8 cellular contexts compared by ENCODE assay signal in the genomic region with DNA sequence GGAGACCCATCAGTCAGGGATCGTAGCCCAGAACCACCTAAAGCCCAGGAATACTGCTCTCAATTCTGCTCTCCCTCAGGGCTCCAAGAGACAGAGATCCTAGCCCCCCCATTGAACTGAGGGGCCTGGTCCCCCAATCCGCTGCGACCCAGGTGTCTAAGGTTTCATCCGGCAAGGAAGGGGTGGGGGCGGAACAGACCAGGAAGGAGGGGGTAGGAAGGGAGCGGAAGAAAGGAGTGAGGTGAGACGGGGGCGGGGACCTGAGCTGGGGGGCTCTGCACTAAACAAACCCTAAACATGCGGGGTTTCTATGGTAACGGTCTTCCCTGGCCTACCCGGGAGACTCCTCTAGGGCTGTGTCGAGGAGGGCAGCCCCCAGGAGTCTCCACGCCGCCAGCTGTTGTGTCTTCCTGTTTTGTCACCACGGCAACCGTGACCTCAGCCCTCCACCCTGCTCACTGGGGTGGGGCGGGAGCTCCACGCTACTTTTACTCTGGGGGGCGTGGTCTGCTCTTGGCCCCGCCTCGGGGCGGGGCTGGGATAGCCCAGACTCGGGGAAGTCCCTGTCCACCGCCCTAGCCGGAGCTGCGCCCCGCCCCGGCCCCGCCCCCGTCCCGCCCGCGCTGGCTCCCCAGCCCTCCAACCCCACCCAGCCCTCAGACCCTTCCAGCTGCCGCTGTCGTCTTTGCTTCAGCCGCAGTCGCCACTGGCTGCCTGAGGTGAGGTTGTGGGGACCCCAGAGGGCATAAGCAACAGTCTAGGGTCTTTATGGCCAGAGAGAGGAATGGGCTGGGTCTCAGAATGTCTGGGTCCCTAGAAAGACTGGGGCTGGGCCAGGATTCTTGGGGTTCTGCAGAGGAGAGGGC. TPM values are rescaled to one million over a fixed set of nuclear protein-coding genes. Genes with fewer than 3 reads are reported as not detected.
DNase-seq lines count a peak whose midpoint lies in the region; FAIRE-seq and TF ChIP-seq lines count a peak whose summit lies in the region.

TSS of gene MYADM (plus strand) at position 659 of the 866 bp plus-strand sequence. CDS start 5,647 bp downstream, outside the sequence.

- H3K9me2 ChIP-seq in SK-N-SH, result no peaks in the 10 kb centered on the region

- peak within 1 kb of the TSS; percentile 91 for H3K4me3 Mint-ChIP-seq in activated naive CD4-positive, alpha-beta T cell treated with anti-CD3 and anti-CD28 coated beads, Interleukin-2, amount 10 ng/mL, durations not matched to agents 7 days and 5 days
- H3K4me3 Mint-ChIP-seq in neural progenitor cell, result peak within 1 kb of the TSS; percentile 97

- TF ChIP-seq EP300 in SK-N-SH (IDR thresholded peaks at IDR 0.05; ENCODE audit: borderline replicate concordance in 1 of 2, low read depth in 1 of 2, low read length in 1 of 2) (no peak), stomach (IDR thresholded peaks at IDR 0.05) (no peak)

- H3K9ac ChIP-seq in SK-N-SH (peak within 1 kb of the TSS; percentile 94), neural progenitor cell (peak within 1 kb of the TSS; percentile 52)

- peaks cover 9% of the 10 kb centered on the region for H3F3A ChIP-seq in SK-N-SH (replicated peaks; ENCODE audit: insufficient read depth)
- H3F3A ChIP-seq in neural progenitor cell (ENCODE audit: low read depth), result peaks cover 32% of the 10 kb centered on the region

- H3K9me3 Mint-ChIP-seq in activated naive CD4-positive, alpha-beta T cell treated with anti-CD3 and anti-CD28 coated beads, Interleukin-2, amount 10 ng/mL, durations not matched to agents 7 days and 5 days, result no peaks in the 10 kb centered on the region
- H3K9me3 Mint-ChIP-seq in neural progenitor cell, result no peaks in the 10 kb centered on the region

- H3K79me2 ChIP-seq in SK-N-SH (ENCODE audit: insufficient read depth), result peaks cover 38% of the 10 kb centered on the region
- peaks cover 29% of the 10 kb centered on the region for H3K79me2 ChIP-seq in neural progenitor cell (ENCODE audit: low read depth)

- H3K36me3 Mint-ChIP-seq in activated naive CD4-positive, alpha-beta T cell treated with anti-CD3 and anti-CD28 coated beads, Interleukin-2, amount 10 ng/mL, durations not matched to agents 7 days and 5 days, result peaks cover 17% of the 10 kb centered on the region
- peaks cover 3% of the 10 kb centered on the region for H3K36me3 Mint-ChIP-seq in neural progenitor cell

- no peak within 1 kb of the TSS for H2AFZ ChIP-seq in SK-N-SH (ENCODE audit: low read depth)
- no peak within 1 kb of the TSS for H2AFZ ChIP-seq in neural progenitor cell (replicated peaks)

- peak; percentile 99 for DNase-seq in COLO829 (ENCODE audit: low spot score)
- peak; percentile 97 for DNase-seq in GM20000 (ENCODE audit: low spot score)
- peak; percentile 94 for DNase-seq in HS-5 (ENCODE audit: low read depth)
- peak; percentile 97 for DNase-seq in SK-N-SH
- DNase-seq in activated naive CD4-positive, alpha-beta T cell treated with anti-CD3 and anti-CD28 coated beads, Interleukin-2, amount 10 ng/mL, durations not matched to agents 7 days and 5 days, result peak; percentile 100
- peak; percentile 100 for DNase-seq in frontal cortex (ENCODE audit: low spot score in 2 of 2)
- DNase-seq in neural progenitor cell (ENCODE audit: low spot score), result peak; percentile 100
- DNase-seq in stomach, result peak; percentile 99

- CTCF ChIA-PET in SK-N-SH (lab: Yijun Ruan, JAX), result interaction anchor here (0.5 to 2.4 kb wide), 9 partner anchors 11 to 163 kb away, joined by 3 to 10 read pairs (median 4); partner anchors contain the start of gene PRKCG
- CTCF ChIA-PET in activated naive CD4-positive, alpha-beta T cell treated with anti-CD3 and anti-CD28 coated beads, Interleukin-2, amount 10 ng/mL, durations not matched to agents 7 days and 5 days (lab: Charles Lee), result interaction anchor here (1.4 to 1.6 kb wide), 2 partner anchors 14 to 19 kb away, joined by 5 read pairs; no protein-coding TSS in a partner anchor

- peaks cover 5 to 16% of the 10 kb centered on the region in 2 experiments; a peak in 2 of 4 replicates for H3K4me1 ChIP-seq in SK-N-SH (ENCODE audit: control insufficient read depth in 1 of 2, insufficient read depth in 2 of 2, low read depth in 1 of 2, low read length in 1 of 2)
- H3K4me1 ChIP-seq in neural progenitor cell, result peaks cover 12% of the 10 kb centered on the region
- H3K4me1 ChIP-seq in stomach, result peaks cover 42 to 72% (median 57%) of the 10 kb centered on the region in 4 donors

- H3K36me3 ChIP-seq in SK-N-SH (replicated peaks in 1 of 2; ENCODE audit: control insufficient read depth in 1 of 2, insufficient read depth in 2 of 2, low read length in 1 of 2) (peaks cover 0 to 5% of the 10 kb centered on the region in 2 experiments), neural progenitor cell (no peaks in the 10 kb centered on the region), stomach (peaks cover 0 to 18% (median 8%) of the 10 kb centered on the region in 4 donors)

- H3K27ac ChIP-seq in SK-N-SH (ENCODE audit: low read depth in 2 of 2, low read length in 1 of 2) (peak within 1 kb of the TSS; percentile 90 to 96), neural progenitor cell (peak within 1 kb of the TSS; percentile 96), stomach (peak within 1 kb of the TSS; percentile 94 to 99 (median 94))

- WGBS in SK-N-SH (ENCODE audit: low lambda C conversion rate), result 5% methylated on average over 11 of the region's 37 CpGs
- 1 to 6% (median 2%) methylated on average over 28 to 37 of the region's 37 CpGs for WGBS in stomach, 5 donors

- TF ChIP-seq POLR2A in stomach (IDR thresholded peaks at IDR 0.05), result peak in 2 of 4 donors; percentile 55 to 84

- POLR2A ChIA-PET in SK-N-SH (lab: Yijun Ruan, JAX), result interaction anchor here (0.8 to 2.2 kb wide), 5 partner anchors 8 to 322 kb away, joined by 3 to 16 read pairs (median 3); partner anchors contain the start of genes MBOAT7, PRPF31 and TFPT

- no peak for TF ChIP-seq CTCF in GM20000 (IDR thresholded peaks at IDR 0.05; ENCODE audit: extremely low read depth, missing control alignments)
- TF ChIP-seq CTCF in SK-N-SH (IDR thresholded peaks at IDR 0.05), result no peak
- no peak for TF ChIP-seq CTCF in neural progenitor cell (IDR thresholded peaks at IDR 0.05)
- no peak for TF ChIP-seq CTCF in stomach (IDR thresholded peaks at IDR 0.05)

- TF ChIP-seq RAD21 in SK-N-SH (IDR thresholded peaks at IDR 0.05; ENCODE audit: low read length), result no peak

- no peaks in the 10 kb centered on the region for H3K27me3 ChIP-seq in SK-N-SH (ENCODE audit: insufficient read depth)
- no peaks in the 10 kb centered on the region for H3K27me3 ChIP-seq in neural progenitor cell
- no peaks in the 10 kb centered on the region for H3K27me3 ChIP-seq in stomach

- FAIRE-seq in frontal cortex (lab: Jason Lieb, UNC), result no peak

- H3K4me2 ChIP-seq in SK-N-SH (peak within 1 kb of the TSS; percentile 93), neural progenitor cell (peak within 1 kb of the TSS; percentile 94)

- H3K4me1 Mint-ChIP-seq in activated naive CD4-positive, alpha-beta T cell treated with anti-CD3 and anti-CD28 coated beads, Interleukin-2, amount 10 ng/mL, durations not matched to agents 7 days and 5 days, result peaks cover 40% of the 10 kb centered on the region
- H3K4me1 Mint-ChIP-seq in neural progenitor cell, result peaks cover 36% of the 10 kb centered on the region

- peaks cover 21% of the 10 kb centered on the region for H3K27me3 Mint-ChIP-seq in activated naive CD4-positive, alpha-beta T cell treated with anti-CD3 and anti-CD28 coated beads, Interleukin-2, amount 10 ng/mL, durations not matched to agents 7 days and 5 days
- peaks cover 17% of the 10 kb centered on the region for H3K27me3 Mint-ChIP-seq in neural progenitor cell (ENCODE audit: insufficient read depth, low read depth)

- no peaks in the 10 kb centered on the region for H3K9me3 ChIP-seq in SK-N-SH
- no peaks in the 10 kb centered on the region for H3K9me3 ChIP-seq in neural progenitor cell (ENCODE audit: low read depth)
- H3K9me3 ChIP-seq in stomach, result no peaks in the 10 kb centered on the region

- intact Hi-C loops in stomach (cut with DNase I; ENCODE audit: low total_unique reads), result no loop called here

- H3K4me3 ChIP-seq in SK-N-SH (ENCODE audit: low read depth in 2 of 2, low read length in 1 of 2) (peak within 1 kb of the TSS; percentile 79 to 86), neural progenitor cell (peak within 1 kb of the TSS; percentile 72), stomach (peak within 1 kb of the TSS; percentile 68 to 95 (median 74))

- peaks cover 16% of the 10 kb centered on the region for H4K20me1 ChIP-seq in SK-N-SH (ENCODE audit: insufficient read depth)
- H4K20me1 ChIP-seq in neural progenitor cell (ENCODE audit: low read depth), result peaks cover 23% of the 10 kb centered on the region

- peak within 1 kb of the TSS; percentile 91 for H3K27ac Mint-ChIP-seq in activated naive CD4-positive, alpha-beta T cell treated with anti-CD3 and anti-CD28 coated beads, Interleukin-2, amount 10 ng/mL, durations not matched to agents 7 days and 5 days
- peak within 1 kb of the TSS; percentile 100 for H3K27ac Mint-ChIP-seq in neural progenitor cell

TF ChIP-seq in SK-N-SH, 30 proteins besides CTCF, POLR2A, EP300 and RAD21 (continues in another document):
- TF ChIP-seq CHD2 (IDR thresholded peaks at IDR 0.05; ENCODE audit: low read length, partially characterized antibody), result no peak
- peak; percentile 49; the same call in 1 of the 2 replicates for TF ChIP-seq ELF1 (IDR thresholded peaks at IDR 0.05)
- TF ChIP-seq NRF1 (IDR thresholded peaks at IDR 0.05; ENCODE audit: low read depth, low read length), result no peak
- peak; percentile 48; the same call in 1 of the 2 replicates for TF ChIP-seq SIN3A (IDR thresholded peaks at IDR 0.05; ENCODE audit: borderline replicate concordance, low read depth, low read length)
- TF ChIP-seq FOXM1 (IDR thresholded peaks at IDR 0.05; ENCODE audit: low read depth), result no peak
- peak; percentile 57; the same call in 1 of the 2 replicates for TF ChIP-seq POLR2AphosphoS5 (IDR thresholded peaks at IDR 0.05; ENCODE audit: low read depth, low read length)
- TF ChIP-seq TEAD4 (IDR thresholded peaks at IDR 0.05; ENCODE audit: borderline replicate concordance, insufficient read depth), result no peak
- peak; percentile 49; the same call in 1 of the 2 replicates for TF ChIP-seq TAF1 (IDR thresholded peaks at IDR 0.05; ENCODE audit: borderline replicate concordance, low read depth, low read length)
- TF ChIP-seq USF1 (IDR thresholded peaks at IDR 0.05; ENCODE audit: borderline replicate concordance, low read depth), result no peak

RNA-seq across cellular contexts. Expression of gene MYADM, which starts in this region (rescaled TPM):
- polyA plus RNA-seq in SK-N-SH (2012; rRNA removed) (28.3 and 38.7 TPM in 2 replicates), stomach (10 to 100 TPM; 24.0 to 28.9 (median 24.5) TPM)
- polyA plus RNA-seq in SK-N-SH (2012; cell fraction: cytosol; rRNA removed), result 23.0 and 25.4 TPM in 2 replicates
- polyA plus RNA-seq in SK-N-SH (2012; cell fraction: nucleus; rRNA removed), result 49.8 and 50.7 TPM in 2 replicates
- total RNA-seq in frontal cortex (2.4 TPM), neural progenitor cell (ENCODE audit: low replicate concordance) (11.5 and 25.6 TPM in 2 replicates), stomach (100 to 1,000 TPM in 2 of 5 donors, 10 to 100 TPM in 3; 20.7 to 195 (median 72.8) TPM)

Comparison
In these comparisons a context has a peak if more than half of its experiments do, and no peak if none do; other contexts are left out.
1. Peak in every context shown above with its lines: DNase-seq, H3K4me3 ChIP-seq and H3K27ac ChIP-seq.